Comparison of ENCODE assay signal across 26 cellular contexts in genomic region chr2:136985044-136985443, GRCh38.
DNase-seq lines count a peak whose midpoint lies in the region; FAIRE-seq and TF ChIP-seq lines count a peak whose summit lies in the region.
"Had no signal": no experiment of that assay in that cellular context is flagged by ENCODE, and none has a peak within 500 bp of the region (broad histone marks: within the 10 kb centered on the region; RNA-seq: fewer than 3 reads in every experiment).

No MANE protein-coding gene starts in this region.

- no peaks in the 10 kb centered on the region for H3K9me2 ChIP-seq in GM23248 (ENCODE audit: insufficient read depth)

- H3K4me3 ChIP-seq in GM23248 (no peak overlapping the region), astrocyte of the cerebellum (ENCODE audit: low read depth, low read length) (no peak overlapping the region), small intestine (ENCODE audit: low read depth in 1 of 2, low read length in 2 of 2) (no peak overlapping the region)
- no peak overlapping the region for H3K4me3 ChIP-seq in CD8-positive, alpha-beta memory T cell (ENCODE audit: low read length)
- H3K4me3 ChIP-seq: adrenal gland, sigmoid colon, transverse colon had no signal

- H4K20me1 ChIP-seq in GM23248 (ENCODE audit: insufficient read depth), result no peaks in the 10 kb centered on the region

- H3K9ac ChIP-seq in GM23248, result no peak overlapping the region

- H3K79me2 ChIP-seq in GM23248 (ENCODE audit: insufficient read depth), result no peaks in the 10 kb centered on the region

- peaks cover 0 to 5% (median 2%) of the 10 kb centered on the region in 5 donors for H3K9me3 Mint-ChIP-seq in CD8-positive, alpha-beta memory T cell
- H3K9me3 Mint-ChIP-seq: activated naive CD4-positive, alpha-beta T cell treated with anti-CD3 and anti-CD28 coated beads for 36 hours had no signal

- no peak overlapping the region for H3K4me2 ChIP-seq in GM23248 (ENCODE audit: unreplicated experiment)

- H3K4me3 Mint-ChIP-seq in CD8-positive, alpha-beta memory T cell, result no peak overlapping the region
- H3K4me3 Mint-ChIP-seq: activated CD4-positive, alpha-beta T cell treated with anti-CD3 and anti-CD28 coated beads for 36 hours; activated CD8-positive, alpha-beta T cell treated with anti-CD3 and anti-CD28 coated beads, Interleukin-2, amount 10 ng/mL, durations not matched to agents 7 days and 5 days; activated naive CD4-positive, alpha-beta T cell treated with anti-CD3 and anti-CD28 coated beads for 36 hours had no signal

- FAIRE-seq in small intestine (lab: Jason Lieb, UNC), result no peak
- FAIRE-seq: endothelial cell of umbilical vein, GM18507 had no signal

- WGBS in GM23248 (ENCODE audit: low coverage in 1 of 2, low lambda C conversion rate in 2 of 2, missing lambda C conversion rate in 2 of 2), 2 experiments, result 5 to 10% methylated on average over 4 of the region's 4 CpGs
- WGBS in small intestine, 3 donors, result 26 to 43% (median 41%) methylated on average over 4 of the region's 4 CpGs

- no peak overlapping the region for H2AFZ ChIP-seq in GM23248

- no peak for TF ChIP-seq CTCF in astrocyte of the cerebellum (IDR thresholded peaks at IDR 0.05; ENCODE audit: low read depth, low read length, missing control alignments)

- H3F3A ChIP-seq in GM23248 (ENCODE audit: insufficient read depth), result no peaks in the 10 kb centered on the region

- in situ Hi-C loops in GM23248 (cut with MboI) (no loop called here), astrocyte of the cerebellum (cut with HindIII; ENCODE audit: low sequenced_read_pairs) (no loop called here)

- H3K27ac Mint-ChIP-seq in CD8-positive, alpha-beta memory T cell, result no peak overlapping the region
- H3K27ac Mint-ChIP-seq: activated CD4-positive, alpha-beta T cell treated with anti-CD3 and anti-CD28 coated beads for 36 hours; activated CD8-positive, alpha-beta T cell treated with anti-CD3 and anti-CD28 coated beads, Interleukin-2, amount 10 ng/mL, durations not matched to agents 7 days and 5 days; activated naive CD4-positive, alpha-beta T cell treated with anti-CD3 and anti-CD28 coated beads for 36 hours had no signal

- no peaks in the 10 kb centered on the region for H3K9me3 ChIP-seq in GM23248 (ENCODE audit: low read depth)
- no peaks in the 10 kb centered on the region for H3K9me3 ChIP-seq in small intestine (ENCODE audit: control insufficient read depth, low read depth)
- H3K9me3 ChIP-seq in CD8-positive, alpha-beta memory T cell (ENCODE audit: low read length), result no peaks in the 10 kb centered on the region
- H3K9me3 ChIP-seq: adrenal gland, Caco-2, neutrophil, sigmoid colon, transverse colon had no signal

- H3K36me3 ChIP-seq in GM23248 (ENCODE audit: low read depth) (no peaks in the 10 kb centered on the region), small intestine (ENCODE audit: control insufficient read depth in 2 of 2, insufficient read depth in 2 of 2, low read length in 2 of 2) (no peaks in the 10 kb centered on the region)
- no peaks in the 10 kb centered on the region for H3K36me3 ChIP-seq in CD8-positive, alpha-beta memory T cell (ENCODE audit: insufficient read depth, low read length)
- H3K36me3 ChIP-seq: adrenal gland, brain microvascular endothelial cell, neutrophil, sigmoid colon, transverse colon had no signal

- H3K27me3 Mint-ChIP-seq in CD8-positive, alpha-beta memory T cell, result peaks cover 0 to 1% of the 10 kb centered on the region in 2 donors

- DNase-seq in GM23248, result peak; percentile 8
- peak; percentile 4 for DNase-seq in astrocyte of the cerebellum (ENCODE audit: low read depth)
- DNase-seq in iris pigment epithelial cell (ENCODE audit: low read depth), result peak; percentile 1
- DNase-seq in small intestine, result peak; percentile 5
- no peak for DNase-seq in UCSD-AML1 (lab: John Stamatoyannopoulos, UW; ENCODE audit: unreplicated experiment)
- no peak for DNase-seq in CD8-positive, alpha-beta memory T cell
- DNase-seq in NCI-H128 (lab: John Stamatoyannopoulos, UW; ENCODE audit: unreplicated experiment), result no peak
- DNase-seq: activated CD4-positive, alpha-beta T cell treated with anti-CD3 and anti-CD28 coated beads for 36 hours; activated CD8-positive, alpha-beta T cell treated with anti-CD3 and anti-CD28 coated beads, Interleukin-2, amount 10 ng/mL, durations not matched to agents 7 days and 5 days; activated naive CD4-positive, alpha-beta T cell treated with anti-CD3 and anti-CD28 coated beads for 36 hours; brain microvascular endothelial cell; Caco-2; DMS79 treated with DMSO at 0.1 percent for 48 hours; Karpas-422; NCI-H1417 treated with DMSO at 0.1 percent for 48 hours; NCI-H446; NCI-H774; sigmoid colon; stimulated activated CD4-positive, alpha-beta T cell treated with anti-CD3 and anti-CD28 coated beads, Interleukin-4, amount 100 ng/mL, for 4 hours; SW 1271; transverse colon had no signal

- H3K4me1 Mint-ChIP-seq in CD8-positive, alpha-beta memory T cell, result no peaks in the 10 kb centered on the region
- H3K4me1 Mint-ChIP-seq: activated CD4-positive, alpha-beta T cell treated with anti-CD3 and anti-CD28 coated beads for 36 hours had no signal

- CTCF ChIA-PET in CD8-positive, alpha-beta memory T cell (lab: Charles Lee), result no interaction called here

- no peak overlapping the region for H3K27ac ChIP-seq in GM23248
- H3K27ac ChIP-seq in small intestine (ENCODE audit: low read depth in 1 of 2, low read length in 1 of 2), result no peak overlapping the region
- no peak overlapping the region for H3K27ac ChIP-seq in CD8-positive, alpha-beta memory T cell (ENCODE audit: low read depth, low read length)
- H3K27ac ChIP-seq: adrenal gland, brain microvascular endothelial cell, C4-2B, neutrophil, sigmoid colon, transverse colon had no signal

- H3K36me3 Mint-ChIP-seq in CD8-positive, alpha-beta memory T cell, result no peaks in the 10 kb centered on the region

- H3K27me3 ChIP-seq in GM23248 (replicated peaks; ENCODE audit: insufficient read depth) (no peaks in the 10 kb centered on the region), small intestine (ENCODE audit: control insufficient read depth in 2 of 2, insufficient read depth in 2 of 2, low read length in 2 of 2) (no peaks in the 10 kb centered on the region)
- H3K27me3 ChIP-seq in CD8-positive, alpha-beta memory T cell (ENCODE audit: insufficient read depth, low read length, poor library complexity, severe bottlenecking), result no peaks in the 10 kb centered on the region
- H3K27me3 ChIP-seq: adrenal gland, brain microvascular endothelial cell, neutrophil, sigmoid colon, transverse colon had no signal

- H3K4me1 ChIP-seq in GM23248 (ENCODE audit: insufficient read depth) (no peaks in the 10 kb centered on the region), small intestine (ENCODE audit: control insufficient read depth in 2 of 2, insufficient read depth in 1 of 2, low read depth in 1 of 2, low read length in 1 of 2) (no peaks in the 10 kb centered on the region)
- no peaks in the 10 kb centered on the region for H3K4me1 ChIP-seq in CD8-positive, alpha-beta memory T cell (ENCODE audit: insufficient read depth, low read length)
- H3K4me1 ChIP-seq: adrenal gland, Caco-2, sigmoid colon, transverse colon had no signal

- POLR2A ChIA-PET in CD8-positive, alpha-beta memory T cell (lab: Charles Lee), result no interaction called here

Comparison
In these comparisons a context has a peak if more than half of its experiments do, and no peak if none do; other contexts are left out.
1. DNase-seq: peak in GM23248 (single experiment), astrocyte of the cerebellum (single experiment), iris pigment epithelial cell (single experiment) and small intestine (single experiment); none in UCSD-AML1 (single experiment), CD8-positive, alpha-beta memory T cell (0 of 5) and NCI-H128 (single experiment).